ENCODE assay signal across 5 cellular contexts in the genomic region with DNA sequence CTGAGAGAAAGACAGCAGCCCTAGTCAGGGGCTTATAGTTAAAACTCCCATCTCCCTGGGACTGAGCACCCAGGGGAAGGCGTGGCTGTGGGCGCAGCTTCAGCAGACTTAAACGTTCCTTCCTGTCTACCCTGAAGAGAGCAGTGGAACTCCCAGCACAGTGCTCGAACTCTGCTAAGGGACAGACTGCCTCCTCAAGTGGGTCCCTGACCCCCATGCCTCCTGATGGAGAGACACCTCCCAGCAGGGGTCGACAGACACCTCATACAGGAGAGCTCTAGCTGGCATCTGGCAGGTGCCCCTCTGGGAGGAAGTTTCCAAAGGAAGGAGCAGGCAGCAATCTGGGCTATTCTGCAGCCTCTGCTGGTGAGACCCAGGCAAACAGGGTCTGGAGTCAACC. TPM values are rescaled to one million over a fixed set of nuclear protein-coding genes. Genes with fewer than 3 reads are reported as not detected.
"Had no signal": no experiment of that assay in that cellular context is flagged by ENCODE, and none has a peak within 500 bp of the region (broad histone marks: within the 10 kb centered on the region; RNA-seq: fewer than 3 reads in every experiment).

No MANE protein-coding gene starts in this region.

RNA-seq across cellular contexts. Expression of a gene that starts 51.0 kb away (rescaled TPM):
- total RNA-seq: dermis microvascular lymphatic vessel endothelial cell, endothelial cell of umbilical vein, fibroblast of lung, foreskin keratinocyte, glomerular endothelial cell had no signal
- polyA plus RNA-seq: fibroblast of lung, foreskin keratinocyte had no signal
